In the genomic region with DNA sequence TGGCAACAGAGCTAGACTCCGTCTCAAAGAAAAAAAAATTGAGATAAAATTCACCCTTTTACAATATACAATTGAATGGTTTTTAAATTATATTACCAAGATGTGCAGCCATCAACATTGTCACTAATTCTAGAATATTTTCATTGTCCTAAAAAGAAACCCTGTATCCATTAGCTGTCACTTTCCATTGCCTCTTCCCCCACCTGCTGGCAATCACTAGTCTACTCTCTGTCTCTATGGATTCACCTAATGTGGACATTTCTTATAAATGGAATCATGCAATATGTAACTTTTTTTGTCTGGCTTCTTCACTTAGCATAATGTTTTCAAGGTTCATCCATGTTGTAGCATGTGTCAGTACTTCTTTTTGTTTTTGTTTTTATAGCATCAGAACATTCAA, we compare ENCODE assay signal across 17 cellular contexts. TPM values are rescaled to one million over a fixed set of nuclear protein-coding genes. Genes with fewer than 3 reads are reported as not detected.
DNase-seq lines count a peak whose midpoint lies in the region; ATAC-seq, FAIRE-seq and TF ChIP-seq lines count a peak whose summit lies in the region.
"Had no signal": no experiment of that assay in that cellular context is flagged by ENCODE, and none has a peak within 500 bp of the region (broad histone marks: within the 10 kb centered on the region; RNA-seq: fewer than 3 reads in every experiment).

No MANE protein-coding gene starts in this region.

- no peak overlapping the region for H2AFZ ChIP-seq in GM12878 (ENCODE audit: control insufficient read depth, low read depth, low read length)

- CTCF ChIA-PET in GM12878 (lab: Yijun Ruan, JAX): interaction anchor here (1.6 kb wide), 1 partner anchor 11 kb away, joined by 6 read pairs; no protein-coding TSS in a partner anchor

- ATAC-seq in GM12878: no peak
- ATAC-seq in stimulated activated memory B cell treated with anti-CD40 and anti-IgM and Interleukin-4, amounts not matched to agents 10 μg/mL and 1 μg/mL and 100 μg/mL, for 72 hours: no peak

- H3K4me1 ChIP-seq in BE2C (no peaks in the 10 kb centered on the region), GM12878 (ENCODE audit: control insufficient read depth, insufficient read depth, low read length) (no peaks in the 10 kb centered on the region)
- H3K4me1 ChIP-seq: Caco-2 had no signal

- 100% methylated on average over 1 of the region's 1 CpG for WGBS in GM12878 (ENCODE audit: insufficient coverage, insufficient replicate concordance, low lambda C conversion rate, missing lambda C conversion rate)

- POLR2A ChIA-PET in GM12878 (lab: Charles Lee): interaction anchor here (0.8 kb wide), 1 partner anchor 21 kb away, joined by 3 read pairs; a partner anchor contains a TSS

- no peak for TF ChIP-seq RAD21 in GM12878 (IDR thresholded peaks at IDR 0.05; ENCODE audit: insufficient read depth, low read depth, low read length)

- TF ChIP-seq EP300 in GM12878 (IDR thresholded peaks at IDR 0.05; ENCODE audit: borderline replicate concordance in 1 of 2, control insufficient read depth in 1 of 2, low read depth in 2 of 2, low read length in 2 of 2): no peak

- H3K27me3 Mint-ChIP-seq in stimulated activated memory B cell treated with anti-CD40 and anti-IgM and Interleukin-4, amounts not matched to agents 10 μg/mL and 1 μg/mL and 100 μg/mL, for 72 hours: no peaks in the 10 kb centered on the region

- no peaks in the 10 kb centered on the region for H3K9me3 ChIP-seq in BE2C
- H3K9me3 ChIP-seq in GM12878 (replicated peaks; ENCODE audit: control insufficient read depth, insufficient read depth, low read length): no peaks in the 10 kb centered on the region
- H3K9me3 ChIP-seq: Caco-2 had no signal

- DNase-seq in BE2C (no peak), GM18507 (ENCODE audit: extremely low spot score, insufficient read length, low read depth) (no peak), GM12878 (ENCODE audit: low read depth, low spot score) (no peak), fibroblast of villous mesenchyme (ENCODE audit: low read depth) (no peak), medulla oblongata (ENCODE audit: extremely low spot score) (no peak)
- no peak for DNase-seq in stimulated activated CD4-positive, alpha-beta T cell treated with anti-CD3 and anti-CD28 coated beads, Interleukin-4, amount 100 ng/mL, for 1 hour
- DNase-seq: C1 segment of cervical spinal cord; Caco-2; DMS79 treated with DMSO at 0.1 percent for 48 hours; HFFc6; NCI-H1417; NCI-H2029; NCI-H524 treated with DMSO at 0.1 percent for 48 hours; NK-92 treated with Interleukin-12 subunit alpha and Interleukin-12 subunit beta, amount 100 ng/mL, for 24 hours had no signal

- H3K27me3 ChIP-seq in BE2C: no peaks in the 10 kb centered on the region
- no peaks in the 10 kb centered on the region for H3K27me3 ChIP-seq in GM12878 (replicated peaks in 1 of 2; ENCODE audit: control insufficient read depth in 2 of 2, insufficient read depth in 2 of 2, low read length in 1 of 2)

- no peaks in the 10 kb centered on the region for H3K9me3 Mint-ChIP-seq in stimulated activated memory B cell treated with anti-CD40 and anti-IgM and Interleukin-4, amounts not matched to agents 10 μg/mL and 1 μg/mL and 100 μg/mL, for 72 hours
- H3K9me3 Mint-ChIP-seq: HFFc6; T-helper 1 cell treated with Interleukin-12 subunit alpha and Interleukin-12 subunit beta and Interleukin-4 antibody, amounts not matched to agents 30 μg/mL and 1 μg/mL, for 36 hours had no signal

- SMC1A ChIA-PET in GM12878 (lab: Charles Lee; ENCODE audit: uncharacterized antibody, unreplicated experiment): interaction anchor here (0.7 kb wide), 1 partner anchor 951 kb away, joined by 4 read pairs; no protein-coding TSS in a partner anchor

- intact Hi-C loops in GM12878 (cut with micrococcal nuclease; ENCODE audit: unreplicated experiment): no loop called here

- H4K20me1 ChIP-seq in GM12878 (ENCODE audit: control insufficient read depth, insufficient read depth): no peaks in the 10 kb centered on the region

- no peak overlapping the region for H3K27ac ChIP-seq in GM12878 (ENCODE audit: control insufficient read depth, insufficient read depth)

- H3K4me3 Mint-ChIP-seq in stimulated activated memory B cell treated with anti-CD40 and anti-IgM and Interleukin-4, amounts not matched to agents 10 μg/mL and 1 μg/mL and 100 μg/mL, for 72 hours: no peak overlapping the region
- H3K4me3 Mint-ChIP-seq: HFFc6; T-helper 1 cell treated with Interleukin-12 subunit alpha and Interleukin-12 subunit beta and Interleukin-4 antibody, amounts not matched to agents 30 μg/mL and 1 μg/mL, for 36 hours had no signal

- H3K4me3 ChIP-seq in BE2C (ENCODE audit: low read depth, low read length) (no peak overlapping the region), GM12878 (no peak overlapping the region), fibroblast of villous mesenchyme (ENCODE audit: low read depth, low read length) (no peak overlapping the region)

- BruUV-seq in GM12878 (replicated peaks; lab: Mats Ljungman, UMichigan): no TSS peak

- peak; percentile 18 for FAIRE-seq in GM18507 (lab: Jason Lieb, UNC)
- no peak for FAIRE-seq in GM12878 (lab: Jason Lieb, UNC)
- FAIRE-seq: H1 had no signal

- H3K27ac Mint-ChIP-seq in stimulated activated memory B cell treated with anti-CD40 and anti-IgM and Interleukin-4, amounts not matched to agents 10 μg/mL and 1 μg/mL and 100 μg/mL, for 72 hours: no peak overlapping the region
- H3K27ac Mint-ChIP-seq: HFFc6; T-helper 1 cell treated with Interleukin-12 subunit alpha and Interleukin-12 subunit beta and Interleukin-4 antibody, amounts not matched to agents 30 μg/mL and 1 μg/mL, for 36 hours had no signal

- RAD21 ChIA-PET in GM12878 (lab: Charles Lee; ENCODE audit: unreplicated experiment): no interaction called here

- TF ChIP-seq CTCF in BE2C (IDR thresholded peaks at IDR 0.05; ENCODE audit: low read depth, low read length): peak; percentile 16; the same call in 1 of the 2 replicates
- TF ChIP-seq CTCF in GM12878 (IDR thresholded peaks at IDR 0.05 in 2 of 3, conservative IDR thresholded peaks at IDR 0.05 in 1 of 3; ENCODE audit: control insufficient read depth in 2 of 3, extremely low read depth in 1 of 3, insufficient read depth in 1 of 3, low read depth in 3 of 3, low read length in 3 of 3): peak in 2 of 3 experiments; percentile 2 to 10; a peak in 2 of 6 replicates
- peak; percentile 20 for TF ChIP-seq CTCF in fibroblast of villous mesenchyme (IDR thresholded peaks at IDR 0.05; ENCODE audit: insufficient read depth, low read depth, low read length)

- no peak for TF ChIP-seq POLR2A in GM12878 (IDR thresholded peaks at IDR 0.05; ENCODE audit: low read depth, low read length)

- in situ Hi-C loops in GM12878 (cut with MboI): no loop called here

- H3K4me2 ChIP-seq in GM12878 (ENCODE audit: control insufficient read depth, insufficient read depth): no peak overlapping the region

- H3K4me1 Mint-ChIP-seq in stimulated activated memory B cell treated with anti-CD40 and anti-IgM and Interleukin-4, amounts not matched to agents 10 μg/mL and 1 μg/mL and 100 μg/mL, for 72 hours: no peaks in the 10 kb centered on the region

- H3K9ac ChIP-seq in GM12878 (ENCODE audit: control insufficient read depth, insufficient read depth, low read length): no peak overlapping the region

- H3K36me3 ChIP-seq in BE2C (peaks cover 8% of the 10 kb centered on the region; the same call in 1 of the 2 replicates), GM12878 (ENCODE audit: control insufficient read depth in 2 of 2, insufficient read depth in 2 of 2, low read length in 1 of 2) (no peaks in the 10 kb centered on the region; a peak in 1 of 4 replicates)

- H3K79me2 ChIP-seq in GM12878 (ENCODE audit: control insufficient read depth, insufficient read depth, low read length): no peaks in the 10 kb centered on the region

- H3K36me3 Mint-ChIP-seq in stimulated activated memory B cell treated with anti-CD40 and anti-IgM and Interleukin-4, amounts not matched to agents 10 μg/mL and 1 μg/mL and 100 μg/mL, for 72 hours: peaks cover 49% of the 10 kb centered on the region

RNA-seq across cellular contexts. Expression of a gene that starts 20.8 kb away (rescaled TPM):
- polyA plus RNA-seq in BE2C (2012; ENCODE audit: insufficient read depth, insufficient read length, low read depth): 3.5 TPM
- total RNA-seq in GM12878 (2013; cell fraction: nucleolus; rRNA removed): 38.5 and 42.9 TPM in 2 replicates
- 9.2 and 12.9 TPM in 2 replicates for total RNA-seq in GM12878 (2014; rRNA removed)
- 13.5 and 14.6 TPM in 2 replicates for total RNA-seq in GM12878 (2014; rRNA removed; fragmentation: Illumina TruSeq; extraction: Trizol)
- 10.4 and 11.1 TPM in 2 replicates for total RNA-seq in GM12878 (2021)
- 3.0 TPM for polyA plus RNA-seq in GM12878 (2011; ENCODE audit: low read depth)
- 10.1 and 16.3 TPM in 2 replicates for polyA plus RNA-seq in GM12878 (2011; rRNA removed)
- 3.7 and 4.9 TPM in 2 replicates for polyA plus RNA-seq in GM12878 (2011; cell fraction: cytosol; rRNA removed)
- 6.8 and 7.9 TPM in 2 replicates for polyA plus RNA-seq in GM12878 (2011; cell fraction: nucleus; rRNA removed)
- 6.4 and 8.0 TPM in 2 replicates for polyA plus RNA-seq in GM12878 (2012)
- polyA plus RNA-seq in GM12878 (2014; fragmentation: Illumina TruSeq; extraction: Trizol): 13.3 and 17.7 TPM in 2 replicates
- polyA plus RNA-seq in GM12878 (2014; fragmentation: Nextera tagmentation; extraction: Ambion mirVana): 1 to 10 TPM; 3.4 to 3.5 TPM
- 7.3 and 8.3 TPM in 2 replicates for polyA plus RNA-seq in GM12878 (2014; rRNA removed)
- polyA plus RNA-seq in GM12878 (2016; fragmentation: Nextera tagmentation; extraction: Ambion mirVana): 10 to 100 TPM in 1 of 2 experiments, 1 to 10 TPM in 1; 8.7 to 11.6 TPM
- polyA minus RNA-seq in GM12878 (2011; rRNA and poly(A)+ RNA removed): 7.9 and 12.1 TPM in 2 replicates
- 6.2 and 6.9 TPM in 2 replicates for polyA minus RNA-seq in GM12878 (2011; cell fraction: cytosol; rRNA and poly(A)+ RNA removed)
- polyA minus RNA-seq in GM12878 (2011; cell fraction: nucleus; rRNA and poly(A)+ RNA removed): 6.6 and 7.3 TPM in 2 replicates
- 5.5 and 8.6 TPM in 2 replicates for total RNA-seq in fibroblast of villous mesenchyme

RNA-seq across cellular contexts. Expression of a gene that starts 21.0 kb away (rescaled TPM):
- 15.1 TPM for polyA plus RNA-seq in BE2C (2012; ENCODE audit: insufficient read depth, insufficient read length, low read depth)
- total RNA-seq in GM12878 (2013; cell fraction: nucleolus; rRNA removed): 145 and 160 TPM in 2 replicates
- total RNA-seq in GM12878 (2014; rRNA removed) (19.4 and 21.7 TPM in 2 replicates), GM12878 (2014; rRNA removed; fragmentation: Illumina TruSeq; extraction: Trizol) (18.4 and 18.6 TPM in 2 replicates), GM12878 (2021) (13.5 and 17.0 TPM in 2 replicates), fibroblast of villous mesenchyme (21.6 and 28.1 TPM in 2 replicates)
- 6.0 TPM for polyA plus RNA-seq in GM12878 (2011; ENCODE audit: low read depth)
- polyA plus RNA-seq in GM12878 (2011; rRNA removed) (27.7 and 45.4 TPM in 2 replicates), GM12878 (2014; fragmentation: Illumina TruSeq; extraction: Trizol) (12.7 and 15.8 TPM in 2 replicates), GM12878 (2014; fragmentation: Nextera tagmentation; extraction: Ambion mirVana) (10 to 100 TPM; 18.2 to 29.9 TPM), GM12878 (2014; rRNA removed) (11.2 and 13.2 TPM in 2 replicates), GM12878 (2016; fragmentation: Nextera tagmentation; extraction: Ambion mirVana) (10 to 100 TPM; 16.8 to 18.8 TPM)
- 8.4 and 9.4 TPM in 2 replicates for polyA plus RNA-seq in GM12878 (2011; cell fraction: cytosol; rRNA removed)
- 47.8 and 58.2 TPM in 2 replicates for polyA plus RNA-seq in GM12878 (2011; cell fraction: nucleus; rRNA removed)
- polyA plus RNA-seq in GM12878 (2012): 10.0 and 10.2 TPM in 2 replicates
- polyA minus RNA-seq in GM12878 (2011; rRNA and poly(A)+ RNA removed): 21.6 and 26.6 TPM in 2 replicates
- polyA minus RNA-seq in GM12878 (2011; cell fraction: cytosol; rRNA and poly(A)+ RNA removed): 8.2 and 9.8 TPM in 2 replicates
- polyA minus RNA-seq in GM12878 (2011; cell fraction: nucleus; rRNA and poly(A)+ RNA removed): 20.7 and 27.4 TPM in 2 replicates
